ENCODE assay signal across 13 cellular contexts in genomic region chr9:136859821-136860269, GRCh38. TPM values are rescaled to one million over a fixed set of nuclear protein-coding genes. Genes with fewer than 3 reads are reported as not detected.
DNase-seq lines count a peak whose midpoint lies in the region; ATAC-seq and TF ChIP-seq lines count a peak whose summit lies in the region.
"Had no signal": no experiment of that assay in that cellular context is flagged by ENCODE, and none has a peak within 500 bp of the region (broad histone marks: within the 10 kb centered on the region; RNA-seq: fewer than 3 reads in every experiment).

No MANE protein-coding gene starts in this region.

- no peaks in the 10 kb centered on the region for H3K9me3 ChIP-seq in heart right ventricle

- ATAC-seq in heart right ventricle: no peak
- no peak for ATAC-seq in sciatic nerve

- peak overlapping the region; percentile 98 for H3K27ac ChIP-seq in RWPE1
- H3K27ac ChIP-seq in heart right ventricle: peak overlapping the region in 8 of 10 donors; percentile 22 to 70 (median 48)

- no peak overlapping the region for H3K4me3 Mint-ChIP-seq in activated CD4-positive, alpha-beta memory T cell treated with anti-CD3 and anti-CD28 coated beads for 36 hours
- H3K4me3 Mint-ChIP-seq: activated naive CD4-positive, alpha-beta T cell treated with anti-CD3 and anti-CD28 coated beads for 36 hours; central memory CD8-positive, alpha-beta T cell; HFFc6 had no signal

- no peaks in the 10 kb centered on the region for H3K27me3 Mint-ChIP-seq in activated CD4-positive, alpha-beta memory T cell treated with anti-CD3 and anti-CD28 coated beads for 36 hours
- H3K27me3 Mint-ChIP-seq: central memory CD8-positive, alpha-beta T cell had no signal

- H3K27me3 ChIP-seq in heart right ventricle: no peaks in the 10 kb centered on the region

- 72 to 74% methylated on average over 12 of the region's 12 CpGs for WGBS in heart right ventricle, 2 donors

- CTCF ChIA-PET in RWPE1 (lab: Yijun Ruan, JAX): interaction anchor here (0.7 to 1.4 kb wide), 4 partner anchors 16 to 716 kb away, joined by 3 read pairs; no protein-coding TSS in a partner anchor
- CTCF ChIA-PET in activated CD4-positive, alpha-beta memory T cell treated with anti-CD3 and anti-CD28 coated beads for 36 hours (lab: Charles Lee): no interaction called here

- no peak for TF ChIP-seq CTCF in RWPE1 (conservative IDR thresholded peaks at IDR 0.05; ENCODE audit: low read depth)
- TF ChIP-seq CTCF in heart right ventricle (IDR thresholded peaks at IDR 0.05): no peak

- peaks cover 10% of the 10 kb centered on the region for H3K4me1 Mint-ChIP-seq in activated CD4-positive, alpha-beta memory T cell treated with anti-CD3 and anti-CD28 coated beads for 36 hours (ENCODE audit: low read depth)

- H3K4me1 ChIP-seq in heart right ventricle: peaks cover 4 to 32% (median 23%) of the 10 kb centered on the region in 9 donors

- H3K36me3 Mint-ChIP-seq in activated CD4-positive, alpha-beta memory T cell treated with anti-CD3 and anti-CD28 coated beads for 36 hours: peaks cover 10% of the 10 kb centered on the region

- H3K4me3 ChIP-seq in heart right ventricle: no peak overlapping the region

- no peak for DNase-seq in RWPE1 (ENCODE audit: low spot score)
- no peak for DNase-seq in heart right ventricle
- peak; percentile 52 for DNase-seq in sciatic nerve (ENCODE audit: low spot score)
- DNase-seq in activated CD4-positive, alpha-beta memory T cell treated with anti-CD3 and anti-CD28 coated beads for 36 hours: no peak
- DNase-seq in SIG-M5 treated with dmso at 0.1 percent for 504 hours (lab: John Stamatoyannopoulos, UW; ENCODE audit: unreplicated experiment): no peak
- no peak for DNase-seq in NCI-H2107 treated with DMSO at 0.1 percent for 48 hours (lab: John Stamatoyannopoulos, UW; ENCODE audit: unreplicated experiment)
- DNase-seq: activated CD4-positive, alpha-beta T cell treated with anti-CD3 and anti-CD28 coated beads, Interleukin-2, amount 50 U/mL, for 48 hours; activated naive CD4-positive, alpha-beta T cell treated with anti-CD3 and anti-CD28 coated beads for 36 hours; HFFc6; NCI-H1105 treated with DMSO at 0.1 percent for 48 hours; NCI-H510A; retina had no signal

- intact Hi-C loops in heart right ventricle (cut with DNase I): loop anchor here in 1 of 10 donors (10.0 kb wide), 1 partner anchor 65 kb away; no protein-coding TSS in a partner anchor
- intact Hi-C loops in sciatic nerve (cut with DNase I): no loop called here
- intact Hi-C loops in activated CD4-positive, alpha-beta memory T cell treated with anti-CD3 and anti-CD28 coated beads for 36 hours (cut with micrococcal nuclease): no loop called here

- POLR2A ChIA-PET in RWPE1 (lab: Yijun Ruan, JAX; ENCODE audit: low non-redundant PET): interaction anchor here (1.1 kb wide), 1 partner anchor 18 kb away, joined by 6 read pairs; the partner anchor contains the start of gene AJM1
- POLR2A ChIA-PET in activated CD4-positive, alpha-beta memory T cell treated with anti-CD3 and anti-CD28 coated beads for 36 hours (lab: Charles Lee): no interaction called here

- H3K9me3 Mint-ChIP-seq in activated CD4-positive, alpha-beta memory T cell treated with anti-CD3 and anti-CD28 coated beads for 36 hours: no peaks in the 10 kb centered on the region
- H3K9me3 Mint-ChIP-seq: activated naive CD4-positive, alpha-beta T cell treated with anti-CD3 and anti-CD28 coated beads for 36 hours; central memory CD8-positive, alpha-beta T cell; HFFc6 had no signal

- H3K36me3 ChIP-seq in heart right ventricle: peaks cover 3 to 59% (median 24%) of the 10 kb centered on the region in 9 donors

- no peak overlapping the region for H3K27ac Mint-ChIP-seq in activated CD4-positive, alpha-beta memory T cell treated with anti-CD3 and anti-CD28 coated beads for 36 hours
- H3K27ac Mint-ChIP-seq: activated naive CD4-positive, alpha-beta T cell treated with anti-CD3 and anti-CD28 coated beads for 36 hours; HFFc6 had no signal

RNA-seq across cellular contexts. Expression of gene EDF1, which starts 6.3 kb away (rescaled TPM):
- 100 to 1,000 TPM; 289 to 375 (median 329) TPM for total RNA-seq in heart right ventricle
- polyA plus RNA-seq in heart right ventricle: 1,000 to 10,000 TPM in 1 of 2 donors, 100 to 1,000 TPM in 1; 624 to 1,058 TPM
- total RNA-seq in sciatic nerve: 201 TPM
- total RNA-seq in activated CD4-positive, alpha-beta memory T cell treated with anti-CD3 and anti-CD28 coated beads for 36 hours: 100 to 1,000 TPM; 302 to 311 TPM

RNA-seq across cellular contexts. Expression of gene MAMDC4, which starts 7.7 kb away (rescaled TPM):
- total RNA-seq in heart right ventricle: 10 to 100 TPM in 2 of 10 donors, 1 to 10 TPM in 8; 4.1 to 11.3 (median 8.3) TPM
- polyA plus RNA-seq in heart right ventricle: 10 to 100 TPM in 1 of 2 donors, 1 to 10 TPM in 1; 8.0 to 45.4 TPM
- total RNA-seq in sciatic nerve: 3.0 TPM
- 10 to 100 TPM; 13.0 to 14.3 TPM for total RNA-seq in activated CD4-positive, alpha-beta memory T cell treated with anti-CD3 and anti-CD28 coated beads for 36 hours

RNA-seq across cellular contexts. Expression of gene PHPT1, which starts 10.6 kb away (rescaled TPM):
- total RNA-seq in heart right ventricle: 100 to 1,000 TPM; 310 to 376 (median 327) TPM
- 100 to 1,000 TPM; 354 to 650 TPM for polyA plus RNA-seq in heart right ventricle
- 76.4 TPM for total RNA-seq in sciatic nerve
- total RNA-seq in activated CD4-positive, alpha-beta memory T cell treated with anti-CD3 and anti-CD28 coated beads for 36 hours: 10 to 100 TPM; 92.2 to 95.5 TPM

RNA-seq across cellular contexts. Expression of gene AJM1, which starts 17.6 kb away (rescaled TPM):
- total RNA-seq in heart right ventricle (1 to 10 TPM; 3.6 to 8.3 (median 5.9) TPM), sciatic nerve (3.1 TPM)
- polyA plus RNA-seq in heart right ventricle: 1 to 10 TPM; 3.4 to 7.6 TPM
- total RNA-seq in activated CD4-positive, alpha-beta memory T cell treated with anti-CD3 and anti-CD28 coated beads for 36 hours: 1 to 10 TPM; 3.8 to 4.2 TPM

RNA-seq across cellular contexts. Expression of gene TRAF2, which starts 26.5 kb away (rescaled TPM):
- total RNA-seq in heart right ventricle (10 to 100 TPM in 5 of 10 donors, 1 to 10 TPM in 5; 5.4 to 14.8 (median 9.7) TPM), sciatic nerve (17.0 TPM)
- 10 to 100 TPM; 10.1 to 17.0 TPM for polyA plus RNA-seq in heart right ventricle
- 10 to 100 TPM; 40.0 to 41.4 TPM for total RNA-seq in activated CD4-positive, alpha-beta memory T cell treated with anti-CD3 and anti-CD28 coated beads for 36 hours
